32 cellular contexts compared by ENCODE assay signal in genomic region chr13:61797397-61797796, GRCh38.
"Had no signal": no experiment of that assay in that cellular context is flagged by ENCODE, and none has a peak within 500 bp of the region (broad histone marks: within the 10 kb centered on the region; RNA-seq: fewer than 3 reads in every experiment).

No MANE protein-coding gene starts in this region.

- FAIRE-seq: astrocyte, bronchial epithelial cell had no signal

- H3K4me3 ChIP-seq: adrenal gland, ascending aorta, body of pancreas, breast epithelium, cardiac muscle cell had no signal

- H3K4me1 ChIP-seq: adrenal gland, ascending aorta, body of pancreas, breast epithelium had no signal

- H3K36me3 ChIP-seq: adrenal gland, ascending aorta, brain microvascular endothelial cell, breast epithelium, cardiac muscle cell had no signal

- H3K27ac ChIP-seq: adrenal gland, ascending aorta, body of pancreas, brain microvascular endothelial cell, breast epithelium, cardiac muscle cell had no signal

- H3K27me3 ChIP-seq: adrenal gland, ascending aorta, body of pancreas, brain microvascular endothelial cell, breast epithelium, cardiac muscle cell had no signal

- DNase-seq: activated effector memory CD4-positive, alpha-beta T cell treated with anti-CD3 and anti-CD28 coated beads, Interleukin-2, amount 50 U/mL, for 16 hours; activated effector memory CD4-positive, alpha-beta T cell treated with Interleukin-2 at 50 U/mL for 16 hours; activated gamma-delta T cell; activated gamma-delta T cell treated with Interleukin-2 at 50 U/mL for 16 hours; activated naive CD4-positive, alpha-beta T cell; activated naive CD4-positive, alpha-beta T cell treated with anti-CD3 and anti-CD28 coated beads for 36 hours; activated naive CD4-positive, alpha-beta T cell treated with anti-CD3 and anti-CD28 coated beads, Interleukin-2, amount 10 ng/mL, durations not matched to agents 7 days and 5 days; activated naive CD4-positive, alpha-beta T cell treated with anti-CD3 and anti-CD28 coated beads, Interleukin-2, amount 50 U/mL, for 16 hours; activated naive CD4-positive, alpha-beta T cell treated with Interleukin-2 at 50 U/mL for 16 hours; activated naive CD8-positive, alpha-beta T cell treated with anti-CD3 and anti-CD28 coated beads for 36 hours; activated naive CD8-positive, alpha-beta T cell treated with anti-CD3 and anti-CD28 coated beads, Interleukin-2, amount 10 ng/mL, durations not matched to agents 7 days and 5 days; activated naive CD8-positive, alpha-beta T cell treated with anti-CD3 and anti-CD28 coated beads, Interleukin-2, amount 50 U/mL, for 24 hours; activated T-cell treated with anti-CD3 and anti-CD28 coated beads, Interleukin-2, amount 50 U/mL, for 4 hours; activated T-cell treated with anti-CD3 and anti-CD28 coated beads, Interleukin-2, amount 50 U/mL, for 48 hours; activated T-cell treated with anti-CD3 and anti-CD28 coated beads, Interleukin-2, amount 50 U/mL, for 72 hours; adrenal gland; amniotic stem cell; amygdala; anterior cingulate cortex; aorta; body of pancreas; brain microvascular endothelial cell; caudate nucleus; central memory CD4-positive, alpha-beta T cell; cerebellar nuclear complex had no signal

- H3K9me3 ChIP-seq: adrenal gland, ascending aorta, body of pancreas, breast epithelium had no signal

- ATAC-seq: activated naive CD4-positive, alpha-beta T cell treated with anti-CD3 and anti-CD28 coated beads, Interleukin-2, amount 50 U/mL, for 72 hours; activated naive CD8-positive, alpha-beta T cell treated with anti-CD3 and anti-CD28 coated beads, Interleukin-2, amount 50 U/mL, for 24 hours; activated T-cell treated with anti-CD3 and anti-CD28 coated beads, Interleukin-2, amount 50 U/mL, for 4 hours; activated T-cell treated with anti-CD3 and anti-CD28 coated beads, Interleukin-2, amount 50 U/mL, for 72 hours; activated T-helper 17 cell treated with anti-CD3 and anti-CD28 coated beads, Interleukin-2, amount 50 U/mL, for 72 hours; body of pancreas had no signal
